Comparison of ENCODE assay signal across 14 cellular contexts in genomic region chr21:17540530-17540929, GRCh38. TPM values are rescaled to one million over a fixed set of nuclear protein-coding genes. Genes with fewer than 3 reads are reported as not detected.
A peak's percentile ranks its signal among the peaks of the same experiment; 100 is the strongest.
DNase-seq lines count a peak whose midpoint lies in the region; ATAC-seq and TF ChIP-seq lines count a peak whose summit lies in the region.
"Had no signal": no experiment of that assay in that cellular context is flagged by ENCODE, and none has a peak within 500 bp of the region (broad histone marks: within the 10 kb centered on the region; RNA-seq: fewer than 3 reads in every experiment).

No MANE protein-coding gene starts in this region.

- H3K36me3 ChIP-seq in heart left ventricle (no peaks in the 10 kb centered on the region), right atrium auricular region (no peaks in the 10 kb centered on the region)
- H3K36me3 ChIP-seq: BE2C had no signal

- WGBS in heart left ventricle, 4 donors: 53 to 67% (median 64%) methylated on average over 4 of the region's 4 CpGs

- H3K36me3 Mint-ChIP-seq in brain: peaks cover 66% of the 10 kb centered on the region
- peaks cover 39% of the 10 kb centered on the region for H3K36me3 Mint-ChIP-seq in type B pancreatic cell

- H3K9me3 ChIP-seq in heart left ventricle (peaks cover 0 to 4% (median 0%) of the 10 kb centered on the region in 12 donors), right atrium auricular region (no peaks in the 10 kb centered on the region)
- H3K9me3 ChIP-seq: BE2C had no signal

- H3K27me3 ChIP-seq in heart left ventricle (no peaks in the 10 kb centered on the region), right atrium auricular region (no peaks in the 10 kb centered on the region), foreskin keratinocyte (no peaks in the 10 kb centered on the region)
- H3K27me3 ChIP-seq: BE2C had no signal

- H3K27ac Mint-ChIP-seq in brain (peak overlapping the region in 3 of 5 experiments; percentile 57 to 79 (median 61)), type B pancreatic cell (peak overlapping the region; percentile 30)
- H3K27ac Mint-ChIP-seq: CD4-positive, alpha-beta memory T cell had no signal

- peaks cover 0 to 29% (median 10%) of the 10 kb centered on the region in 12 donors for H3K4me1 ChIP-seq in heart left ventricle
- no peaks in the 10 kb centered on the region for H3K4me1 ChIP-seq in right atrium auricular region
- peaks cover 14% of the 10 kb centered on the region for H3K4me1 ChIP-seq in foreskin keratinocyte

- no peak for TF ChIP-seq CTCF in heart left ventricle (IDR thresholded peaks at IDR 0.05)
- TF ChIP-seq CTCF in right atrium auricular region (IDR thresholded peaks at IDR 0.05): no peak
- TF ChIP-seq CTCF in brain (conservative IDR thresholded peaks at IDR 0.05): no peak
- TF ChIP-seq CTCF in foreskin keratinocyte (conservative IDR thresholded peaks at IDR 0.05): no peak
- no peak for TF ChIP-seq CTCF in type B pancreatic cell (conservative IDR thresholded peaks at IDR 0.05)

- intact Hi-C loops in heart left ventricle (cut with DNase I): loop anchor here in 1 of 10 donors (2.0 kb wide), 1 partner anchor 26 kb away; no protein-coding TSS in a partner anchor

- ATAC-seq in heart left ventricle (peak in 3 of 4 donors; percentile 35 to 80 (median 59)), foreskin keratinocyte (peak; percentile 18), HG03196 (IDR thresholded peaks at IDR 0.05; ENCODE audit: unreplicated experiment) (no peak)

- DNase-seq in heart left ventricle (no peak), right atrium auricular region (ENCODE audit: low spot score) (no peak), foreskin keratinocyte (no peak), type B pancreatic cell (ENCODE audit: extremely low spot score, unreplicated experiment) (no peak), GM19238 (ENCODE audit: insufficient read length, low spot score) (no peak)
- no peak for DNase-seq in activated CD4-positive, alpha-beta T cell treated with anti-CD3 and anti-CD28 coated beads for 48 hours
- DNase-seq: BE2C; CD4-positive, alpha-beta memory T cell; NCI-H1930; NCI-H345; NCI-H524 treated with DMSO at 0.1 percent for 48 hours had no signal

- TF ChIP-seq POLR2A in heart left ventricle (IDR thresholded peaks at IDR 0.05): no peak

- H3K9me3 Mint-ChIP-seq in brain (peaks cover 5 to 24% (median 20%) of the 10 kb centered on the region in 5 experiments), type B pancreatic cell (peaks cover 8% of the 10 kb centered on the region)

- H3K27ac ChIP-seq in heart left ventricle (peak overlapping the region in 7 of 12 donors; percentile 7 to 52 (median 32)), right atrium auricular region (peak overlapping the region in 1 of 2 donors; percentile 11), foreskin keratinocyte (no peak overlapping the region)

- no peaks in the 10 kb centered on the region for H3K27me3 Mint-ChIP-seq in brain
- no peaks in the 10 kb centered on the region for H3K27me3 Mint-ChIP-seq in type B pancreatic cell

- no peak overlapping the region for H3K4me3 ChIP-seq in heart left ventricle
- no peak overlapping the region for H3K4me3 ChIP-seq in right atrium auricular region

- H3K4me3 Mint-ChIP-seq in brain (peak overlapping the region in 2 of 5 experiments; percentile 23 to 25), type B pancreatic cell (no peak overlapping the region)
- H3K4me3 Mint-ChIP-seq: CD4-positive, alpha-beta memory T cell had no signal

- H3K4me1 Mint-ChIP-seq in brain (peaks cover 35% of the 10 kb centered on the region), type B pancreatic cell (ENCODE audit: unreplicated experiment) (peaks cover 46% of the 10 kb centered on the region)

RNA-seq across cellular contexts. Expression of gene CXADR, which starts 27.7 kb away (rescaled TPM):
- total RNA-seq in heart left ventricle: 10 to 100 TPM; 18.4 to 45.1 (median 33.2) TPM
- polyA plus RNA-seq in heart left ventricle: 10 to 100 TPM in 1 of 2 donors, 1 to 10 TPM in 1; 7.5 to 21.4 TPM
- total RNA-seq in right atrium auricular region: 10 to 100 TPM; 25.8 to 28.8 TPM
- polyA plus RNA-seq in brain (ENCODE audit: insufficient read depth, low read depth, low replicate concordance): 17.3 TPM
- total RNA-seq in foreskin keratinocyte: 18.3 and 19.9 TPM in 2 replicates
- polyA plus RNA-seq in foreskin keratinocyte: 3.8 and 4.0 TPM in 2 replicates
- total RNA-seq in type B pancreatic cell (ENCODE audit: low replicate concordance): 47.3 and 52.1 TPM in 2 replicates
- total RNA-seq: LHCN-M2 had no signal
